ENCODE assay signal across 8 cellular contexts in the genomic region with DNA sequence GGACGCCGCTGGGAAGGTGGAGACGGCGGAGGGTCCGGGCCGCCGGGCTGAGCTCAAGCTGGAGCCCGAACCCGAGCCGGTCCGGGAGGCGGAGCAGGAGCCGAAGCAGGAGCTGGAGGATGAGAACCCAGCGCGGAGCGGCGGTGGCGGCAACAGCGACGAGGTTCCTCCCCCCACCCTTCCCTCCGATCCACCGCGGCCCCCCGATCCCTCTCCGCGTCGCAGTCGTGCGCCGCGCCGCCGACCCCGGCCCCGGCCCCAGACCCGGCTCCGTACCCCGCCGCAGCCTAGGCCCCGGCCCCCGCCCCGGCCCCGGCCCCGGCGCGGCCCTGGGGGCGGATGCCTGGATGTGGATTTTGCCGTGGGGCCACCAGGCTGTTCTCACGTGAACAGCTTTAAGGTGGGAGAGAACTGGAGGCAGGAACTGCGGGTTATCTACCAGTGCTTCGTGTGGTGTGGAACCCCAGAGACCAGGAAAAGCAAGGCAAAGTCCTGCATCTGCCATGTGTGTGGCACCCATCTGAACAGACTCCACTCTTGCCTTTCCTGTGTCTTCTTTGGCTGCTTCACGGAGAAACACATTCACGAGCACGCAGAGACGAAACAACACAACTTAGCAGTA. TPM values are rescaled to one million over a fixed set of nuclear protein-coding genes. Genes with fewer than 3 reads are reported as not detected.
DNase-seq lines count a peak whose midpoint lies in the region; ATAC-seq and TF ChIP-seq lines count a peak whose summit lies in the region.

No MANE protein-coding gene starts in this region.

- intact Hi-C loops in adrenal gland (cut with DNase I): no loop called here

- H3K9me3 ChIP-seq in adrenal gland (replicated peaks in 1 of 3) (no peaks in the 10 kb centered on the region), iPS-18c (ENCODE audit: control insufficient read depth, insufficient read depth, low read length) (peaks cover 2% of the 10 kb centered on the region)

- peak overlapping the region in 3 of 5 donors; percentile 72 to 88 (median 83) for H3K27ac ChIP-seq in adrenal gland

- H3K4me1 Mint-ChIP-seq in stimulated activated effector memory CD8-positive, alpha-beta T cell treated with anti-CD3 and anti-CD28 coated beads, Interleukin-12 subunit alpha, Interleukin-12 subunit beta, amount 100 ng/mL, for 72 hours: peaks cover 31% of the 10 kb centered on the region

- TF ChIP-seq POLR2A in adrenal gland (IDR thresholded peaks at IDR 0.05): no peak

- peak overlapping the region; percentile 67 for H3K4me3 Mint-ChIP-seq in stimulated activated effector memory CD8-positive, alpha-beta T cell treated with anti-CD3 and anti-CD28 coated beads, Interleukin-12 subunit alpha, Interleukin-12 subunit beta, amount 100 ng/mL, for 72 hours

- peak overlapping the region in 2 of 4 donors; percentile 43 to 63 for H3K4me3 ChIP-seq in adrenal gland
- H3K4me3 ChIP-seq in iPS-18c (ENCODE audit: insufficient read depth, low read depth, low read length): peak overlapping the region; percentile 60

- H3K36me3 ChIP-seq in adrenal gland (replicated peaks in 1 of 2): no peaks in the 10 kb centered on the region

- no peak for TF ChIP-seq CTCF in adrenal gland (IDR thresholded peaks at IDR 0.05)

- peaks cover 0 to 4% of the 10 kb centered on the region in 2 donors for H3K4me1 ChIP-seq in adrenal gland (replicated peaks in 1 of 2)

- H3K27me3 ChIP-seq in adrenal gland: peaks cover 6% of the 10 kb centered on the region

- DNase-seq in adrenal gland (no peak), UCSD-AML1 (lab: John Stamatoyannopoulos, UW; ENCODE audit: unreplicated experiment) (no peak)
- DNase-seq in stimulated activated effector memory CD8-positive, alpha-beta T cell treated with anti-CD3 and anti-CD28 coated beads, Interleukin-12 subunit alpha, Interleukin-12 subunit beta, amount 100 ng/mL, for 72 hours (ENCODE audit: low spot score in 2 of 2): no peak

- peak; percentile 6 for ATAC-seq in GM19395 (IDR thresholded peaks at IDR 0.05; ENCODE audit: unreplicated experiment)
- ATAC-seq in HG03354 (IDR thresholded peaks at IDR 0.05; ENCODE audit: poor library complexity, severe bottlenecking, unreplicated experiment): peak; percentile 1
- no peak for ATAC-seq in stimulated activated effector memory CD8-positive, alpha-beta T cell treated with anti-CD3 and anti-CD28 coated beads, Interleukin-12 subunit alpha, Interleukin-12 subunit beta, amount 100 ng/mL, for 72 hours
- no peak for ATAC-seq in GM18873 (IDR thresholded peaks at IDR 0.05; ENCODE audit: low FRiP score, unreplicated experiment)
- ATAC-seq in GM21390 (IDR thresholded peaks at IDR 0.05; ENCODE audit: unreplicated experiment): no peak

- no peak overlapping the region for H3K27ac Mint-ChIP-seq in stimulated activated effector memory CD8-positive, alpha-beta T cell treated with anti-CD3 and anti-CD28 coated beads, Interleukin-12 subunit alpha, Interleukin-12 subunit beta, amount 100 ng/mL, for 72 hours

- 7 to 64% (median 20%) methylated on average over 12 to 53 of the region's 55 CpGs for WGBS in adrenal gland, 4 donors

- no peaks in the 10 kb centered on the region for H3K36me3 Mint-ChIP-seq in stimulated activated effector memory CD8-positive, alpha-beta T cell treated with anti-CD3 and anti-CD28 coated beads, Interleukin-12 subunit alpha, Interleukin-12 subunit beta, amount 100 ng/mL, for 72 hours

- no peaks in the 10 kb centered on the region for H3K9me3 Mint-ChIP-seq in stimulated activated effector memory CD8-positive, alpha-beta T cell treated with anti-CD3 and anti-CD28 coated beads, Interleukin-12 subunit alpha, Interleukin-12 subunit beta, amount 100 ng/mL, for 72 hours

RNA-seq across cellular contexts. Expression of a gene that starts 0.5 kb away (rescaled TPM):
- 1 to 10 TPM; 1.9 to 4.2 (median 3.5) TPM for total RNA-seq in adrenal gland
- 1 to 10 TPM; 1.6 to 6.0 (median 2.2) TPM for polyA plus RNA-seq in adrenal gland

RNA-seq across cellular contexts. Expression of a gene that starts 42.6 kb away (rescaled TPM):
- total RNA-seq in adrenal gland: 10 to 100 TPM in 3 of 8 donors, 1 to 10 TPM in 5; 3.3 to 17.3 (median 9.6) TPM
- polyA plus RNA-seq in adrenal gland: 1 to 10 TPM; 4.0 to 6.1 (median 5.8) TPM

RNA-seq across cellular contexts. Expression of a gene that starts 50.7 kb away (rescaled TPM):
- 1 to 10 TPM in 2 of 8 donors, under 1 TPM in 1, not detected in 5; 0.83 to 3.9 (median 1.3) TPM for total RNA-seq in adrenal gland
- 1 to 10 TPM; 2.6 to 9.7 (median 5.4) TPM for polyA plus RNA-seq in adrenal gland

Comparison
In these comparisons a context has a peak if more than half of its experiments do, and no peak if none do; other contexts are left out.
1. ATAC-seq: peak in GM19395 (single experiment) and HG03354 (single experiment); none in stimulated activated effector memory CD8-positive, alpha-beta T cell treated with anti-CD3 and anti-CD28 coated beads, Interleukin-12 subunit alpha, Interleukin-12 subunit beta, amount 100 ng/mL, for 72 hours (single experiment), GM18873 (single experiment) and GM21390 (single experiment).